In the genomic region with DNA sequence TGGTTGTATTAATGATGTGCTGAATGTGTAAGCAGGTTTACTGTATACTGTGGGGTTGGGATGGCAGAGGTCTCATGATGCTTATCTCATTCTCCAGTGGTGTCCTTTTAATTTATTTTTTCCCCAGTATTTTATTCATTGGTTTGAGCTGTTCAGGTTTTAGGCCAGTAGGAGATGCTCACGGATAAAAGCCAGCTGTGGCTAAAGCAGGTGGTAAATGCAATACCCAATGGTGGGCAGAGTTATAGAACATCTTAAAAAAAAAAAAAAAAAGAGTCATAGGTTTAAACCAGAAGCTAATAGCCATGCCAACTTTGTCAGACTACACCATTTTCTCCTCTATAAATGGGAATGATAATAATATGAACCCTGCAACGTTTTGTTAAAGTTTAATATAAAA, we compare ENCODE assay signal across 1 cellular context.
TF ChIP-seq lines count a peak whose summit lies in the region.

No MANE protein-coding gene starts in this region.

TF ChIP-seq in GM12878, 131 proteins besides CTCF, POLR2A, EP300 and RAD21 (continued from another document):
- TF ChIP-seq, protein P1, sequence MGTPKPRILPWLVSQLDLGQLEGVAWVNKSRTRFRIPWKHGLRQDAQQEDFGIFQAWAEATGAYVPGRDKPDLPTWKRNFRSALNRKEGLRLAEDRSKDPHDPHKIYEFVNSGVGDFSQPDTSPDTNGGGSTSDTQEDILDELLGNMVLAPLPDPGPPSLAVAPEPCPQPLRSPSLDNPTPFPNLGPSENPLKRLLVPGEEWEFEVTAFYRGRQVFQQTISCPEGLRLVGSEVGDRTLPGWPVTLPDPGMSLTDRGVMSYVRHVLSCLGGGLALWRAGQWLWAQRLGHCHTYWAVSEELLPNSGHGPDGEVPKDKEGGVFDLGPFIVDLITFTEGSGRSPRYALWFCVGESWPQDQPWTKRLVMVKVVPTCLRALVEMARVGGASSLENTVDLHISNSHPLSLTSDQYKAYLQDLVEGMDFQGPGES (IDR thresholded peaks at IDR 0.05) = no peak
- TF ChIP-seq TBL1XR1 (IDR thresholded peaks at IDR 0.05; ENCODE audit: low read depth, low read length) (no peak), CHD2 (IDR thresholded peaks at IDR 0.05; ENCODE audit: borderline replicate concordance, low read depth, low read length) (no peak), SMC3 (IDR thresholded peaks at IDR 0.05; ENCODE audit: borderline replicate concordance, low read length) (no peak)
- TF ChIP-seq, protein P2, sequence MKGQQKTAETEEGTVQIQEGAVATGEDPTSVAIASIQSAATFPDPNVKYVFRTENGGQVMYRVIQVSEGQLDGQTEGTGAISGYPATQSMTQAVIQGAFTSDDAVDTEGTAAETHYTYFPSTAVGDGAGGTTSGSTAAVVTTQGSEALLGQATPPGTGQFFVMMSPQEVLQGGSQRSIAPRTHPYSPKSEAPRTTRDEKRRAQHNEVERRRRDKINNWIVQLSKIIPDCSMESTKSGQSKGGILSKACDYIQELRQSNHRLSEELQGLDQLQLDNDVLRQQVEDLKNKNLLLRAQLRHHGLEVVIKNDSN (IDR thresholded peaks at IDR 0.05; ENCODE audit: borderline replicate concordance, extremely low read length, insufficient read depth, low read depth, low read length) = no peak
TF ChIP-seq in GM12878: peak in this region for 1.
